18 cellular contexts compared by ENCODE assay signal in the genomic region with DNA sequence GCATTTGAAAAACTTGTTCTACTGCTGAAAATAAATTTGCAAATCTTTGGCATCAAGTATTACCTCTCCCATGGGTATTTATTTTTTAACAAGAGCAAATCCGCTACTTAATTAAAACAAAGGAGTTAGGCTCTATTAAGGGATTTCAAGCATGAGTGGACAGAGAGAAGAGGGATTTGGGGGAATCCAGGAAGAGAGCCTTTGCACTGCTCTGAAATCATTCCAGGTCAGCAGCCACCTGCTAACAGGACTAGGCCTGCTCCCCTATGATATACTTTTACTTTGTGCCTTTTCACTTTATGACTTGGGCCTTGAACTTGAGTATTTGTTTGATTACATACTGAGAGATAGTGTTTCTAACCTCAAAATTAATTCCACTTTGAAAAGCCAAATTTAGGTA.
"Had no signal": no experiment of that assay in that cellular context is flagged by ENCODE, and none has a peak within 500 bp of the region (broad histone marks: within the 10 kb centered on the region; RNA-seq: fewer than 3 reads in every experiment).

No MANE protein-coding gene starts in this region.

- H3K9me3 ChIP-seq: SJSA1 had no signal

- H3K4me1 Mint-ChIP-seq: IgD-negative memory B cell had no signal

- ATAC-seq: K562 had no signal

- H3K27ac Mint-ChIP-seq: IgD-negative memory B cell had no signal

- DNase-seq: Kasumi-1, MM.1S, NCI-H1092 treated with DMSO at 0.1 percent for 48 hours, NCI-H1436, NCI-H187, NCI-H2029, NCI-H2081 treated with DMSO at 0.1 percent for 48 hours, NCI-H2227 treated with DMSO at 0.1 percent for 48 hours, NCI-H526, Right ventricle myocardium superior, RPMI8226, SIG-M5 had no signal

- H3K9ac ChIP-seq: KMS-11 had no signal

- H3K9me3 Mint-ChIP-seq: IgD-negative memory B cell had no signal

- H3K36me3 ChIP-seq: SJSA1 had no signal

- H3K27me3 ChIP-seq: SJSA1 had no signal

- H3K4me3 ChIP-seq: K562, SJSA1, SK-N-MC had no signal

- H3K27ac ChIP-seq: HL-60, KMS-11, SJSA1, SK-N-MC had no signal

- H3K4me1 ChIP-seq: SJSA1 had no signal

- H3K4me3 Mint-ChIP-seq: IgD-negative memory B cell had no signal

- H3K27me3 Mint-ChIP-seq: IgD-negative memory B cell had no signal

- H3K4me2 ChIP-seq: KMS-11 had no signal

- H3K36me3 Mint-ChIP-seq: IgD-negative memory B cell had no signal
